In genomic region chr1:108717774-108718316, GRCh38 we compare ENCODE assay signal across 22 cellular contexts. TPM values are rescaled to one million over a fixed set of nuclear protein-coding genes. Genes with fewer than 3 reads are reported as not detected.
A peak's percentile ranks its signal among the peaks of the same experiment; 100 is the strongest.
DNase-seq lines count a peak whose midpoint lies in the region; TF ChIP-seq lines count a peak whose summit lies in the region.
"Had no signal": no experiment of that assay in that cellular context is flagged by ENCODE, and none has a peak within 500 bp of the region (broad histone marks: within the 10 kb centered on the region; RNA-seq: fewer than 3 reads in every experiment).

No MANE protein-coding gene starts in this region.

- H2BK120ac ChIP-seq in H9 (ENCODE audit: low read depth, low read length, poor library complexity, severe bottlenecking): no peak overlapping the region

- no peaks in the 10 kb centered on the region for H3K23me2 ChIP-seq in H9 (ENCODE audit: insufficient read length, low read depth, low read length, poor library complexity, severe bottlenecking)

- H2BK20ac ChIP-seq in H9 (ENCODE audit: low read depth, low read length, poor library complexity, severe bottlenecking): no peak overlapping the region

- H3K4me2 ChIP-seq in H9 (ENCODE audit: insufficient read depth, insufficient read length, low read length): no peak overlapping the region
- H3K4me2 ChIP-seq: BLaER1 had no signal

- H2BK5ac ChIP-seq in H9 (ENCODE audit: insufficient read length, low read length): no peak overlapping the region

- no peaks in the 10 kb centered on the region for H3K27me3 ChIP-seq in H9 (ENCODE audit: insufficient read depth, low read length)
- no peaks in the 10 kb centered on the region for H3K27me3 ChIP-seq in layer of hippocampus (ENCODE audit: control insufficient read depth, insufficient read depth, low read length)
- H3K27me3 ChIP-seq: BLaER1, Peyer's patch had no signal

- no peaks in the 10 kb centered on the region for H3K79me2 ChIP-seq in H9 (ENCODE audit: insufficient read depth, low read length)

- no peak overlapping the region for H2BK12ac ChIP-seq in H9 (ENCODE audit: insufficient read length, low read depth, low read length)

- H4K91ac ChIP-seq in H9 (ENCODE audit: insufficient read length, low read depth, low read length): no peak overlapping the region

- peaks cover 2% of the 10 kb centered on the region; the same call in 1 of the 2 replicates for H3K4me1 ChIP-seq in H9 (ENCODE audit: insufficient read depth, low read length)
- H3K4me1 ChIP-seq: Peyer's patch had no signal

- H2AK5ac ChIP-seq in H9 (ENCODE audit: insufficient read length, low read length): no peak overlapping the region

- no peak overlapping the region for H3K23ac ChIP-seq in H9 (ENCODE audit: insufficient read length, low read depth, low read length)

- no peak overlapping the region for H3K14ac ChIP-seq in H9 (ENCODE audit: insufficient read depth, low read length)

- DNase-seq in H9: no peak
- peak in 35 of 58 donors; percentile 12 to 75 (median 34) for DNase-seq in anterior cingulate cortex (lab: John Stamatoyannopoulos, UW)
- peak; percentile 78 for DNase-seq in superior temporal gyrus (ENCODE audit: extremely low spot score)
- no peak for DNase-seq in NCI-H2196 (lab: John Stamatoyannopoulos, UW; ENCODE audit: unreplicated experiment)
- no peak for DNase-seq in stimulated activated CD4-positive, alpha-beta T cell treated with anti-CD3 and anti-CD28 coated beads, Interleukin-12 subunit alpha, Interleukin-12 subunit beta, amount 100 ng/mL, for 4 hours
- no peak for DNase-seq in NCI-H2107 treated with DMSO at 0.1 percent for 48 hours (lab: John Stamatoyannopoulos, UW; ENCODE audit: unreplicated experiment)
- DNase-seq: CD8-positive, alpha-beta T cell; DND-41; HCEC 1CT; Karpas-422; MV-4-11; NCI-H1694; NCI-H2107; NCI-H345; NCI-H774; Peyer's patch; T-cell had no signal

- no peak overlapping the region for H2BK15ac ChIP-seq in H9 (ENCODE audit: low read depth, low read length)

- no peak overlapping the region for H3K18ac ChIP-seq in H9 (ENCODE audit: insufficient read length, low read depth, low read length)

- peak overlapping the region in 2 of 3 experiments; percentile 30 to 42; a peak in 2 of 7 replicates for H3K27ac Mint-ChIP-seq in H9
- H3K27ac Mint-ChIP-seq: CD8-positive, alpha-beta T cell; T-cell had no signal

- no peak overlapping the region for H3K4me3 Mint-ChIP-seq in H9
- H3K4me3 Mint-ChIP-seq: CD8-positive, alpha-beta T cell; T-cell had no signal

- H2AFZ ChIP-seq in H9 (ENCODE audit: low read length): no peak overlapping the region

- no peak overlapping the region for H3T11ph ChIP-seq in H9 (ENCODE audit: low read length)

- no peaks in the 10 kb centered on the region for H3K9me3 Mint-ChIP-seq in H9
- H3K9me3 Mint-ChIP-seq: CD8-positive, alpha-beta T cell; T-cell had no signal

- WGBS in H9 (ENCODE audit: extremely low coverage, insufficient read length, low lambda C conversion rate): no CpG with 5 or more reads among the region's 9 CpGs

- no peaks in the 10 kb centered on the region for H3K79me1 ChIP-seq in H9 (ENCODE audit: insufficient read depth, low read depth, low read length, poor library complexity, severe bottlenecking)

- H3K4me1 Mint-ChIP-seq in H9: peaks cover 34 to 51% of the 10 kb centered on the region in 2 experiments
- H3K4me1 Mint-ChIP-seq: T-cell had no signal

- no peak overlapping the region for H3K9ac ChIP-seq in H9 (ENCODE audit: extremely low read depth, insufficient read length, low read length)
- H3K9ac ChIP-seq: BLaER1 had no signal

- no peaks in the 10 kb centered on the region; the same call in 1 of the 2 replicates for H3K27me3 Mint-ChIP-seq in H9 (ENCODE audit: low read depth)

- H3K27ac ChIP-seq in H9 (ENCODE audit: insufficient read length, low read depth, low read length) (no peak overlapping the region), layer of hippocampus (ENCODE audit: low read depth, low read length) (peak overlapping the region; percentile 32)
- H3K27ac ChIP-seq: BLaER1, Peyer's patch had no signal

- no peak overlapping the region for H4K5ac ChIP-seq in H9 (ENCODE audit: insufficient read length, low read depth, low read length)

- no peak for TF ChIP-seq CTCF in H9 (conservative IDR thresholded peaks at IDR 0.05)

- H3K36me3 Mint-ChIP-seq in H9 (ENCODE audit: insufficient read depth in 1 of 3, low read depth in 3 of 3): no peaks in the 10 kb centered on the region; a peak in 2 of 7 replicates
- H3K36me3 Mint-ChIP-seq: CD8-positive, alpha-beta T cell; T-cell had no signal

- no peaks in the 10 kb centered on the region for H3K9me3 ChIP-seq in H9 (ENCODE audit: control insufficient read depth, low read depth, low read length)
- H3K9me3 ChIP-seq: BLaER1, Peyer's patch had no signal

- H4K8ac ChIP-seq in H9 (replicated peaks; ENCODE audit: insufficient read length, low read depth, low read length): no peak overlapping the region

- no peak overlapping the region for H3K56ac ChIP-seq in H9 (ENCODE audit: insufficient read length, low read depth, low read length)

- H3K4ac ChIP-seq in H9 (ENCODE audit: low read depth, low read length): no peak overlapping the region

- no peaks in the 10 kb centered on the region for H4K20me1 ChIP-seq in H9 (ENCODE audit: control insufficient read depth, insufficient read depth, insufficient read length)
- H4K20me1 ChIP-seq: BLaER1 had no signal

RNA-seq across cellular contexts. Expression of gene FNDC7, which starts 5.1 kb away (rescaled TPM):
- total RNA-seq in H9 (2021): 0.11 and 0.13 TPM in 2 replicates
- total RNA-seq: GM12878, M059J, OCI-LY7, Peyer's patch had no signal

RNA-seq across cellular contexts. Expression of gene PRPF38B, which starts 25.7 kb away (rescaled TPM):
- total RNA-seq in H9 (2021): 60.0 and 60.1 TPM in 2 replicates

RNA-seq across cellular contexts. Expression of gene STXBP3, which starts 28.6 kb away (rescaled TPM):
- 29.4 and 34.1 TPM in 2 replicates for total RNA-seq in H9 (2021)

RNA-seq across cellular contexts. Expression of gene HENMT1, which starts 57.0 kb away (rescaled TPM):
- total RNA-seq in H9 (2021): 6.2 and 6.6 TPM in 2 replicates
- total RNA-seq: M059J had no signal

Comparison
In these comparisons a context has a peak if more than half of its experiments do, and no peak if none do; other contexts are left out.
1. DNase-seq: peak in anterior cingulate cortex (35 of 58) and superior temporal gyrus (single experiment); none in H9 (single experiment), NCI-H2196 (single experiment), stimulated activated CD4-positive, alpha-beta T cell treated with anti-CD3 and anti-CD28 coated beads, Interleukin-12 subunit alpha, Interleukin-12 subunit beta, amount 100 ng/mL, for 4 hours (single experiment) and NCI-H2107 treated with DMSO at 0.1 percent for 48 hours (single experiment).